ENCODE assay signal across 23 cellular contexts in the genomic region with DNA sequence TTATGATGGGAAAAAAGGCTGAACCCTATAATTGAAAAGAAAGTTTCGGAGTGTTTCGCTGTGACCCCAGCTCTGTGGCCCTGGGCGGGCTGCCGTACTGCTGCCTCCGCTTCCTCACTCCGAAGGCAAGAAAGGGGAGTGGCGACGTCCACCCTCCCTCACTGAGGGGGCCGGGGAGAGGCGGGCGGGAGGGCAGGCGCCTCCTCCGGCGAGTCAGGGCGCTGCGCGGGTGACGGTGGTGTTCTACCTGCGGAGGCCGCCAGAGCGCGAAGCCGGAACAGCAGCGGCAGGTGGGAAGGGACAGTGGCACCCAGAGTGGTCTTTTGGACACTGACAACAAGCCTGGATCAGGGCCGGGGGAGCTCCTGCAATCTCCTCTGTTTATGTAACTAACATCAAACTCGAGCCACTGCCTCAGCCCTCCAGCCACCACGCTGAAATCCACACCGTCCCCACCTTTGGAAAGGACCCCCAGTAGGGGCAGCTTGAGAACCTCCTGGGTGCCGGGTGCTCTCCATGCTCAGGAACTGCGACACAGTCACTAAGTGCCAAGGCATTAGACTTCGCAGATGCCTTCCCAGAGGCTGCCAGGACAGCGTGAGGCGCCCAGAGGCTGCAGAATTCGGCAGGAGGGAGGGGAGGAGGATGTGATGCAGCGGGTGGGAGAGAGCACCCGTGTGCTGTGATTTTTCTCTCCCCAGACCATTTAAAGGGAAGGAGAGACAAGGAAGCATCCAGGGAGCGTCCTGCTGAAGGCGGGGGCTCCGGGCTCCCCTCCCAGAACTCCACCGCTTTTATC. TPM values are rescaled to one million over a fixed set of nuclear protein-coding genes. Genes with fewer than 3 reads are reported as not detected.
A peak's percentile ranks its signal among the peaks of the same experiment; 100 is the strongest.
DNase-seq lines count a peak whose midpoint lies in the region; ATAC-seq and TF ChIP-seq lines count a peak whose summit lies in the region.
"Had no signal": no experiment of that assay in that cellular context is flagged by ENCODE, and none has a peak within 500 bp of the region (broad histone marks: within the 10 kb centered on the region; RNA-seq: fewer than 3 reads in every experiment).

No MANE protein-coding gene starts in this region.

- peaks cover 0 to 5% (median 0%) of the 10 kb centered on the region in 6 donors for H3K4me1 ChIP-seq in spleen
- H3K4me1 ChIP-seq: sigmoid colon had no signal

- peaks cover 0 to 66% (median 18%) of the 10 kb centered on the region in 6 donors for H3K36me3 ChIP-seq in spleen
- H3K36me3 ChIP-seq: sigmoid colon, vagina had no signal

- no peak overlapping the region for H3K4me3 ChIP-seq in cardiac fibroblast (replicated peaks in 1 of 2; ENCODE audit: low read depth in 2 of 2, low read length in 2 of 2)
- no peak overlapping the region for H3K4me3 ChIP-seq in spleen
- H3K4me3 ChIP-seq: esophagus squamous epithelium had no signal

- H3K4me3 Mint-ChIP-seq in glutamatergic neuron (ENCODE audit: unreplicated experiment), result no peak overlapping the region
- H3K4me3 Mint-ChIP-seq: activated CD4-positive, alpha-beta memory T cell treated with anti-CD3 and anti-CD28 coated beads, Interleukin-2, amount 10 ng/mL, durations not matched to agents 7 days and 5 days; activated naive CD4-positive, alpha-beta T cell treated with anti-CD3 and anti-CD28 coated beads, Interleukin-2, amount 50 U/mL, for 24 hours; activated T-cell treated with anti-CD3 and anti-CD28 coated beads, Interleukin-2, amount 50 U/mL, for 24 hours; T-helper 17 cell had no signal

- ATAC-seq in HG03457 (IDR thresholded peaks at IDR 0.05; ENCODE audit: unreplicated experiment), result no peak
- ATAC-seq: T-helper 17 cell had no signal

- H3K9me3 ChIP-seq in spleen, result no peaks in the 10 kb centered on the region
- H3K9me3 ChIP-seq: esophagus squamous epithelium, sigmoid colon, vagina had no signal

- peaks cover 3% of the 10 kb centered on the region for H3K27me3 Mint-ChIP-seq in glutamatergic neuron (ENCODE audit: unreplicated experiment)
- H3K27me3 Mint-ChIP-seq: activated CD4-positive, alpha-beta memory T cell treated with anti-CD3 and anti-CD28 coated beads, Interleukin-2, amount 10 ng/mL, durations not matched to agents 7 days and 5 days; activated naive CD4-positive, alpha-beta T cell treated with anti-CD3 and anti-CD28 coated beads, Interleukin-2, amount 50 U/mL, for 24 hours; activated T-cell treated with anti-CD3 and anti-CD28 coated beads, Interleukin-2, amount 50 U/mL, for 24 hours; T-helper 17 cell had no signal

- no peaks in the 10 kb centered on the region for H3K9me3 Mint-ChIP-seq in glutamatergic neuron (ENCODE audit: unreplicated experiment)
- H3K9me3 Mint-ChIP-seq: activated CD4-positive, alpha-beta memory T cell treated with anti-CD3 and anti-CD28 coated beads, Interleukin-2, amount 10 ng/mL, durations not matched to agents 7 days and 5 days; activated naive CD4-positive, alpha-beta T cell treated with anti-CD3 and anti-CD28 coated beads, Interleukin-2, amount 50 U/mL, for 24 hours; activated T-cell treated with anti-CD3 and anti-CD28 coated beads, Interleukin-2, amount 50 U/mL, for 24 hours had no signal

- no peak for TF ChIP-seq POLR2A in spleen (IDR thresholded peaks at IDR 0.05)

- H3K4me1 Mint-ChIP-seq in glutamatergic neuron (ENCODE audit: low read depth, unreplicated experiment), result peaks cover 2% of the 10 kb centered on the region
- H3K4me1 Mint-ChIP-seq: activated CD4-positive, alpha-beta memory T cell treated with anti-CD3 and anti-CD28 coated beads, Interleukin-2, amount 10 ng/mL, durations not matched to agents 7 days and 5 days had no signal

- H3K27ac ChIP-seq in spleen, result no peak overlapping the region
- H3K27ac ChIP-seq: esophagus squamous epithelium, sigmoid colon, vagina had no signal

- DNase-seq in cardiac fibroblast (ENCODE audit: low read depth in 2 of 2) (no peak), glutamatergic neuron (peak; percentile 56), left kidney (ENCODE audit: low read depth, low spot score) (peak; percentile 72), spleen (peak; percentile 71), NCI-H345 treated with DMSO at 0.1 percent for 48 hours (lab: John Stamatoyannopoulos, UW; ENCODE audit: unreplicated experiment) (no peak)
- DNase-seq in central memory CD4-positive, alpha-beta T cell, result no peak
- DNase-seq: activated CD4-positive, alpha-beta memory T cell treated with anti-CD3 and anti-CD28 coated beads, Interleukin-2, amount 10 ng/mL, durations not matched to agents 7 days and 5 days; activated T-cell treated with anti-CD3 and anti-CD28 coated beads, Interleukin-2, amount 50 U/mL, for 24 hours; AML-193; COR-L47; esophagus squamous epithelium; HCEC 1CT; kidney glomerular epithelial cell; midbrain; NCI-H2171; NCI-H748 treated with DMSO at 0.1 percent for 48 hours; OCI-M1; sigmoid colon; stimulated activated CD4-positive, alpha-beta T cell treated with anti-CD3 and anti-CD28 coated beads, Interleukin-2, amount 100 ng/mL, for 48 hours; T-helper 17 cell had no signal

- no peak overlapping the region for H3K27ac Mint-ChIP-seq in glutamatergic neuron (ENCODE audit: unreplicated experiment)
- H3K27ac Mint-ChIP-seq: activated CD4-positive, alpha-beta memory T cell treated with anti-CD3 and anti-CD28 coated beads, Interleukin-2, amount 10 ng/mL, durations not matched to agents 7 days and 5 days; activated naive CD4-positive, alpha-beta T cell treated with anti-CD3 and anti-CD28 coated beads, Interleukin-2, amount 50 U/mL, for 24 hours; activated T-cell treated with anti-CD3 and anti-CD28 coated beads, Interleukin-2, amount 50 U/mL, for 24 hours had no signal

- peak; percentile 23 for TF ChIP-seq CTCF in cardiac fibroblast (IDR thresholded peaks at IDR 0.05; ENCODE audit: low read depth, low read length)
- peak; percentile 50 for TF ChIP-seq CTCF in glutamatergic neuron (IDR thresholded peaks at IDR 0.05; ENCODE audit: partially characterized antibody, unreplicated experiment)
- no peak for TF ChIP-seq CTCF in spleen (IDR thresholded peaks at IDR 0.05 in 8 of 11, conservative IDR thresholded peaks at IDR 0.05 in 3 of 11)

- H3K36me3 Mint-ChIP-seq in glutamatergic neuron (ENCODE audit: unreplicated experiment), result no peaks in the 10 kb centered on the region

- intact Hi-C loops in spleen (cut with DNase I; ENCODE audit: low total_unique reads), result loop anchor here (10.0 kb wide), 2 partner anchors 46 to 326 kb away; a partner anchor contains a TSS

- H3K27me3 ChIP-seq in spleen (replicated peaks in 1 of 7), result no peaks in the 10 kb centered on the region
- H3K27me3 ChIP-seq: esophagus squamous epithelium, sigmoid colon, vagina had no signal

- WGBS in spleen, 5 donors, result 84 to 92% (median 88%) methylated on average over 35 to 40 of the region's 40 CpGs

RNA-seq across cellular contexts. Expression of a gene that starts 25.5 kb away (rescaled TPM):
- total RNA-seq in glutamatergic neuron (ENCODE audit: unreplicated experiment) (18.5 TPM), spleen (10 to 100 TPM; 45.4 to 73.4 (median 51.5) TPM)
- 10 to 100 TPM; 37.7 to 49.2 (median 41.3) TPM for polyA plus RNA-seq in spleen

Comparison
In these comparisons a context has a peak if more than half of its experiments do, and no peak if none do; other contexts are left out.
1. DNase-seq: peak in glutamatergic neuron (single experiment), left kidney (single experiment) and spleen (single experiment); none in cardiac fibroblast (0 of 2), central memory CD4-positive, alpha-beta T cell (single experiment) and NCI-H345 treated with DMSO at 0.1 percent for 48 hours (single experiment).
2. CTCF ChIP-seq: peak in cardiac fibroblast (single experiment) and glutamatergic neuron (single experiment); none in spleen (0 of 11).